In the genomic region with DNA sequence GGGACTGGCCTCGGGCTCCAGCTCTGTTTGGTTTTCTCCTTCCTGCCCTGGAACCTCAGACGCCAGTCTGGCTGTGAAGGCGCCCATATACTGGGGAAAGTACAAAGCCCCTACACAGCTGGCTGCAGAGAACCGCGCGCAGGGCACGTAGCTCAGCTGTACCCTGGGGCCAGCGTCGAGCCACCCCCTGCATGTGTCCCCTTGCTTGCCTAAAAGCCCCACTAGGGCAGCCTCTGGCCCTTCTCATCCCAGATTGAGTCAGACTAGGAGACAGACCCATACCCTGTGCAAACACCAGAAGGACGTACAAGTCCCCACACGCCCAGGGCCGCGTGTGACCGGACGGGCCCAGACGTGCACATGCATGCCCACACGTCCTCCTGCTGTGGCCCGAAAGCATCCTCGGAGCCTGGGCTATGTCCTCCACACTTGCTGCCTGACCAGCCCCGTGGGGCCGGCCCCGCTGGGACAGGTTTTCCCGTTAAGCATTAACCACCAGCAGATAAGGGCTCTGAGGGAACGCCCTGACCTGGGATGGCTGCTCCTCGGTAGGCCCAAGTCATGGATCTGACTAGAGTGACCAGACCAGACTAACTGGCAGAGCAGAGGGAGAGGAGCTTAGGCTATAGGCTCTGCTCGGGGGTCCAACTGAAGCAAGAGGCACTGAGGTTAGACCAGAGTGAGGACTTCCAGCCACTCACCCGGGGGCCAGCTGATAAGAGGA, we compare ENCODE assay signal across 1 cellular context.
TF ChIP-seq lines count a peak whose summit lies in the region.

No MANE protein-coding gene starts in this region.

TF ChIP-seq in HepG2, 621 proteins besides CTCF, POLR2A, EP300 and RAD21 (continued from another document and continues in another):
- TF ChIP-seq, protein P1, sequence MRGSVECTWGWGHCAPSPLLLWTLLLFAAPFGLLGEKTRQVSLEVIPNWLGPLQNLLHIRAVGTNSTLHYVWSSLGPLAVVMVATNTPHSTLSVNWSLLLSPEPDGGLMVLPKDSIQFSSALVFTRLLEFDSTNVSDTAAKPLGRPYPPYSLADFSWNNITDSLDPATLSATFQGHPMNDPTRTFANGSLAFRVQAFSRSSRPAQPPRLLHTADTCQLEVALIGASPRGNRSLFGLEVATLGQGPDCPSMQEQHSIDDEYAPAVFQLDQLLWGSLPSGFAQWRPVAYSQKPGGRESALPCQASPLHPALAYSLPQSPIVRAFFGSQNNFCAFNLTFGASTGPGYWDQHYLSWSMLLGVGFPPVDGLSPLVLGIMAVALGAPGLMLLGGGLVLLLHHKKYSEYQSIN (CRISPR knock-in tag; IDR thresholded peaks at IDR 0.05; ENCODE audit: borderline replicate concordance): no peak
- TF ChIP-seq, protein P2, sequence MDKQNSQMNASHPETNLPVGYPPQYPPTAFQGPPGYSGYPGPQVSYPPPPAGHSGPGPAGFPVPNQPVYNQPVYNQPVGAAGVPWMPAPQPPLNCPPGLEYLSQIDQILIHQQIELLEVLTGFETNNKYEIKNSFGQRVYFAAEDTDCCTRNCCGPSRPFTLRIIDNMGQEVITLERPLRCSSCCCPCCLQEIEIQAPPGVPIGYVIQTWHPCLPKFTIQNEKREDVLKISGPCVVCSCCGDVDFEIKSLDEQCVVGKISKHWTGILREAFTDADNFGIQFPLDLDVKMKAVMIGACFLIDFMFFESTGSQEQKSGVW (CRISPR knock-in tag; IDR thresholded peaks at IDR 0.05; ENCODE audit: borderline replicate concordance): no peak
- TF ChIP-seq, protein P3, sequence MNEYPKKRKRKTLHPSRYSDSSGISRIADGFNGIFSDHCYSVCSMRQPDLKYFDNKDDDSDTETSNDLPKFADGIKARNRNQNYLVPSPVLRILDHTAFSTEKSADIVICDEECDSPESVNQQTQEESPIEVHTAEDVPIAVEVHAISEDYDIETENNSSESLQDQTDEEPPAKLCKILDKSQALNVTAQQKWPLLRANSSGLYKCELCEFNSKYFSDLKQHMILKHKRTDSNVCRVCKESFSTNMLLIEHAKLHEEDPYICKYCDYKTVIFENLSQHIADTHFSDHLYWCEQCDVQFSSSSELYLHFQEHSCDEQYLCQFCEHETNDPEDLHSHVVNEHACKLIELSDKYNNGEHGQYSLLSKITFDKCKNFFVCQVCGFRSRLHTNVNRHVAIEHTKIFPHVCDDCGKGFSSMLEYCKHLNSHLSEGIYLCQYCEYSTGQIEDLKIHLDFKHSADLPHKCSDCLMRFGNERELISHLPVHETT (CRISPR knock-in tag; conservative IDR thresholded peaks at IDR 0.05): peak; percentile 60; the same call in 1 of the 2 replicates
- TF ChIP-seq FOXJ3 (CRISPR knock-in tag; IDR thresholded peaks at IDR 0.05; ENCODE audit: borderline replicate concordance) (peak; percentile 56), PAX8 (CRISPR knock-in tag; IDR thresholded peaks at IDR 0.05; ENCODE audit: borderline replicate concordance) (no peak), MZF1 (CRISPR knock-in tag; IDR thresholded peaks at IDR 0.05; ENCODE audit: borderline replicate concordance) (peak; percentile 66; the same call in 1 of the 2 replicates), ZNF747 (CRISPR knock-in tag; IDR thresholded peaks at IDR 0.05; ENCODE audit: borderline replicate concordance) (peak; percentile 88), ZNF12 (CRISPR knock-in tag; IDR thresholded peaks at IDR 0.05) (no peak), SAFB2 (CRISPR knock-in tag; IDR thresholded peaks at IDR 0.05; ENCODE audit: borderline replicate concordance, low read depth) (no peak; the same call in 1 of the 2 replicates), NAIF1 (CRISPR knock-in tag; IDR thresholded peaks at IDR 0.05; ENCODE audit: borderline replicate concordance) (no peak; the same call in 1 of the 2 replicates), RFXAP (CRISPR knock-in tag; IDR thresholded peaks at IDR 0.05; ENCODE audit: borderline replicate concordance) (no peak; the same call in 1 of the 2 replicates), ZNF775 (CRISPR knock-in tag; IDR thresholded peaks at IDR 0.05; ENCODE audit: borderline replicate concordance) (no peak), ZMYM4 (CRISPR knock-in tag; IDR thresholded peaks at IDR 0.05) (peak; percentile 60), ZBTB21 (CRISPR knock-in tag; IDR thresholded peaks at IDR 0.05) (no peak), PHF8 (CRISPR knock-in tag; IDR thresholded peaks at IDR 0.05) (peak; percentile 67; the same call in 1 of the 2 replicates), PCBP2 (optimal IDR thresholded peaks at IDR 0.05; ENCODE audit: low read depth, low read length, poor library complexity, severe bottlenecking) (no peak), ZNF160 (CRISPR knock-in tag; IDR thresholded peaks at IDR 0.05) (peak; percentile 84), ZNF776 (CRISPR knock-in tag; IDR thresholded peaks at IDR 0.05) (no peak; the same call in 1 of the 2 replicates), CREB1 (IDR thresholded peaks at IDR 0.05) (no peak), CREB1 (CRISPR knock-in tag; IDR thresholded peaks at IDR 0.05) (no peak; the same call in 1 of the 2 replicates), NR3C1 (CRISPR knock-in tag; IDR thresholded peaks at IDR 0.05) (no peak), KAT7 (CRISPR knock-in tag; IDR thresholded peaks at IDR 0.05; ENCODE audit: borderline replicate concordance) (0 out of 2 replicates have a peak, but pooled peaks have one; percentile 73), HNRNPLL (IDR thresholded peaks at IDR 0.05; ENCODE audit: low read depth, low read length, poor library complexity, severe bottlenecking) (no peak), KMT2B (CRISPR knock-in tag; IDR thresholded peaks at IDR 0.05) (0 out of 2 replicates have a peak, but pooled peaks have one; percentile 36), ZNF343 (CRISPR knock-in tag; IDR thresholded peaks at IDR 0.05) (no peak), HNRNPK (IDR thresholded peaks at IDR 0.05; ENCODE audit: low read depth, low read length, poor library complexity, severe bottlenecking) (no peak)
- TF ChIP-seq, protein P4, sequence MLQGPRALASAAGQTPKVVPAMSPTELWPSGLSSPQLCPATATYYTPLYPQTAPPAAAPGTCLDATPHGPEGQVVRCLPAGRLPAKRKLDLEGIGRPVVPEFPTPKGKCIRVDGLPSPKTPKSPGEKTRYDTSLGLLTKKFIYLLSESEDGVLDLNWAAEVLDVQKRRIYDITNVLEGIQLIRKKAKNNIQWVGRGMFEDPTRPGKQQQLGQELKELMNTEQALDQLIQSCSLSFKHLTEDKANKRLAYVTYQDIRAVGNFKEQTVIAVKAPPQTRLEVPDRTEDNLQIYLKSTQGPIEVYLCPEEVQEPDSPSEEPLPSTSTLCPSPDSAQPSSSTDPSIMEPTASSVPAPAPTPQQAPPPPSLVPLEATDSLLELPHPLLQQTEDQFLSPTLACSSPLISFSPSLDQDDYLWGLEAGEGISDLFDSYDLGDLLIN (CRISPR knock-in tag; IDR thresholded peaks at IDR 0.05; ENCODE audit: borderline replicate concordance): no peak; the same call in 1 of the 2 replicates
- TF ChIP-seq, protein P5, sequence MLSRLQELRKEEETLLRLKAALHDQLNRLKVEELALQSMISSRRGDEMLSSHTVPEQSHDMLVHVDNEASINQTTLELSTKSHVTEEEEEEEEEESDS (CRISPR knock-in tag; IDR thresholded peaks at IDR 0.05; ENCODE audit: borderline replicate concordance): no peak
- TF ChIP-seq, protein P6, sequence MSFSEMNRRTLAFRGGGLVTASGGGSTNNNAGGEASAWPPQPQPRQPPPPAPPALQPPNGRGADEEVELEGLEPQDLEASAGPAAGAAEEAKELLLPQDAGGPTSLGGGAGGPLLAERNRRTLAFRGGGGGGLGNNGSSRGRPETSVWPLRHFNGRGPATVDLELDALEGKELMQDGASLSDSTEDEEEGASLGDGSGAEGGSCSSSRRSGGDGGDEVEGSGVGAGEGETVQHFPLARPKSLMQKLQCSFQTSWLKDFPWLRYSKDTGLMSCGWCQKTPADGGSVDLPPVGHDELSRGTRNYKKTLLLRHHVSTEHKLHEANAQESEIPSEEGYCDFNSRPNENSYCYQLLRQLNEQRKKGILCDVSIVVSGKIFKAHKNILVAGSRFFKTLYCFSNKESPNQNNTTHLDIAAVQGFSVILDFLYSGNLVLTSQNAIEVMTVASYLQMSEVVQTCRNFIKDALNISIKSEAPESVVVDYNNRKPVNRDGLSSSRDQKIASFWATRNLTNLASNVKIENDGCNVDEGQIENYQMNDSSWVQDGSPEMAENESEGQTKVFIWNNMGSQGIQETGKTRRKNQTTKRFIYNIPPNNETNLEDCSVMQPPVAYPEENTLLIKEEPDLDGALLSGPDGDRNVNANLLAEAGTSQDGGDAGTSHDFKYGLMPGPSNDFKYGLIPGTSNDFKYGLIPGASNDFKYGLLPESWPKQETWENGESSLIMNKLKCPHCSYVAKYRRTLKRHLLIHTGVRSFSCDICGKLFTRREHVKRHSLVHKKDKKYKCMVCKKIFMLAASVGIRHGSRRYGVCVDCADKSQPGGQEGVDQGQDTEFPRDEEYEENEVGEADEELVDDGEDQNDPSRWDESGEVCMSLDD (CRISPR knock-in tag; IDR thresholded peaks at IDR 0.05; ENCODE audit: borderline replicate concordance): no peak
- TF ChIP-seq, protein P7, sequence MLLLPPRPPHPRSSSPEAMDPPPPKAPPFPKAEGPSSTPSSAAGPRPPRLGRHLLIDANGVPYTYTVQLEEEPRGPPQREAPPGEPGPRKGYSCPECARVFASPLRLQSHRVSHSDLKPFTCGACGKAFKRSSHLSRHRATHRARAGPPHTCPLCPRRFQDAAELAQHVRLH (CRISPR knock-in tag; IDR thresholded peaks at IDR 0.05; ENCODE audit: borderline replicate concordance, low read depth): peak; percentile 65; the same call in 1 of the 2 replicates
- TF ChIP-seq, protein P8, sequence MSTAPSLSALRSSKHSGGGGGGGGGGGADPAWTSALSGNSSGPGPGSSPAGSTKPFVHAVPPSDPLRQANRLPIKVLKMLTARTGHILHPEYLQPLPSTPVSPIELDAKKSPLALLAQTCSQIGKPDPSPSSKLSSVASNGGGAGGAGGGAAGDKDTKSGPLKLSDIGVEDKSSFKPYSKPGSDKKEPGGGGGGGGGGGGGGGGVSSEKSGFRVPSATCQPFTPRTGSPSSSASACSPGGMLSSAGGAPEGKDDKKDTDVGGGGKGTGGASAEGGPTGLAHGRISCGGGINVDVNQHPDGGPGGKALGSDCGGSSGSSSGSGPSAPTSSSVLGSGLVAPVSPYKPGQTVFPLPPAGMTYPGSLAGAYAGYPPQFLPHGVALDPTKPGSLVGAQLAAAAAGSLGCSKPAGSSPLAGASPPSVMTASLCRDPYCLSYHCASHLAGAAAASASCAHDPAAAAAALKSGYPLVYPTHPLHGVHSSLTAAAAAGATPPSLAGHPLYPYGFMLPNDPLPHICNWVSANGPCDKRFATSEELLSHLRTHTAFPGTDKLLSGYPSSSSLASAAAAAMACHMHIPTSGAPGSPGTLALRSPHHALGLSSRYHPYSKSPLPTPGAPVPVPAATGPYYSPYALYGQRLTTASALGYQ (CRISPR knock-in tag; IDR thresholded peaks at IDR 0.05): 0 out of 2 replicates have a peak, but pooled peaks have one; percentile 47
- TF ChIP-seq, protein P9, sequence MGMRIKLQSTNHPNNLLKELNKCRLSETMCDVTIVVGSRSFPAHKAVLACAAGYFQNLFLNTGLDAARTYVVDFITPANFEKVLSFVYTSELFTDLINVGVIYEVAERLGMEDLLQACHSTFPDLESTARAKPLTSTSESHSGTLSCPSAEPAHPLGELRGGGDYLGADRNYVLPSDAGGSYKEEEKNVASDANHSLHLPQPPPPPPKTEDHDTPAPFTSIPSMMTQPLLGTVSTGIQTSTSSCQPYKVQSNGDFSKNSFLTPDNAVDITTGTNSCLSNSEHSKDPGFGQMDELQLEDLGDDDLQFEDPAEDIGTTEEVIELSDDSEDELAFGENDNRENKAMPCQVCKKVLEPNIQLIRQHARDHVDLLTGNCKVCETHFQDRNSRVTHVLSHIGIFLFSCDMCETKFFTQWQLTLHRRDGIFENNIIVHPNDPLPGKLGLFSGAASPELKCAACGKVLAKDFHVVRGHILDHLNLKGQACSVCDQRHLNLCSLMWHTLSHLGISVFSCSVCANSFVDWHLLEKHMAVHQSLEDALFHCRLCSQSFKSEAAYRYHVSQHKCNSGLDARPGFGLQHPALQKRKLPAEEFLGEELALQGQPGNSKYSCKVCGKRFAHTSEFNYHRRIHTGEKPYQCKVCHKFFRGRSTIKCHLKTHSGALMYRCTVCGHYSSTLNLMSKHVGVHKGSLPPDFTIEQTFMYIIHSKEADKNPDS (CRISPR knock-in tag; IDR thresholded peaks at IDR 0.05): no peak
- TF ChIP-seq, protein P10, sequence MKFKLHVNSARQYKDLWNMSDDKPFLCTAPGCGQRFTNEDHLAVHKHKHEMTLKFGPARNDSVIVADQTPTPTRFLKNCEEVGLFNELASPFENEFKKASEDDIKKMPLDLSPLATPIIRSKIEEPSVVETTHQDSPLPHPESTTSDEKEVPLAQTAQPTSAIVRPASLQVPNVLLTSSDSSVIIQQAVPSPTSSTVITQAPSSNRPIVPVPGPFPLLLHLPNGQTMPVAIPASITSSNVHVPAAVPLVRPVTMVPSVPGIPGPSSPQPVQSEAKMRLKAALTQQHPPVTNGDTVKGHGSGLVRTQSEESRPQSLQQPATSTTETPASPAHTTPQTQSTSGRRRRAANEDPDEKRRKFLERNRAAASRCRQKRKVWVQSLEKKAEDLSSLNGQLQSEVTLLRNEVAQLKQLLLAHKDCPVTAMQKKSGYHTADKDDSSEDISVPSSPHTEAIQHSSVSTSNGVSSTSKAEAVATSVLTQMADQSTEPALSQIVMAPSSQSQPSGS (CRISPR knock-in tag; IDR thresholded peaks at IDR 0.05): no peak
- TF ChIP-seq, protein P11, sequence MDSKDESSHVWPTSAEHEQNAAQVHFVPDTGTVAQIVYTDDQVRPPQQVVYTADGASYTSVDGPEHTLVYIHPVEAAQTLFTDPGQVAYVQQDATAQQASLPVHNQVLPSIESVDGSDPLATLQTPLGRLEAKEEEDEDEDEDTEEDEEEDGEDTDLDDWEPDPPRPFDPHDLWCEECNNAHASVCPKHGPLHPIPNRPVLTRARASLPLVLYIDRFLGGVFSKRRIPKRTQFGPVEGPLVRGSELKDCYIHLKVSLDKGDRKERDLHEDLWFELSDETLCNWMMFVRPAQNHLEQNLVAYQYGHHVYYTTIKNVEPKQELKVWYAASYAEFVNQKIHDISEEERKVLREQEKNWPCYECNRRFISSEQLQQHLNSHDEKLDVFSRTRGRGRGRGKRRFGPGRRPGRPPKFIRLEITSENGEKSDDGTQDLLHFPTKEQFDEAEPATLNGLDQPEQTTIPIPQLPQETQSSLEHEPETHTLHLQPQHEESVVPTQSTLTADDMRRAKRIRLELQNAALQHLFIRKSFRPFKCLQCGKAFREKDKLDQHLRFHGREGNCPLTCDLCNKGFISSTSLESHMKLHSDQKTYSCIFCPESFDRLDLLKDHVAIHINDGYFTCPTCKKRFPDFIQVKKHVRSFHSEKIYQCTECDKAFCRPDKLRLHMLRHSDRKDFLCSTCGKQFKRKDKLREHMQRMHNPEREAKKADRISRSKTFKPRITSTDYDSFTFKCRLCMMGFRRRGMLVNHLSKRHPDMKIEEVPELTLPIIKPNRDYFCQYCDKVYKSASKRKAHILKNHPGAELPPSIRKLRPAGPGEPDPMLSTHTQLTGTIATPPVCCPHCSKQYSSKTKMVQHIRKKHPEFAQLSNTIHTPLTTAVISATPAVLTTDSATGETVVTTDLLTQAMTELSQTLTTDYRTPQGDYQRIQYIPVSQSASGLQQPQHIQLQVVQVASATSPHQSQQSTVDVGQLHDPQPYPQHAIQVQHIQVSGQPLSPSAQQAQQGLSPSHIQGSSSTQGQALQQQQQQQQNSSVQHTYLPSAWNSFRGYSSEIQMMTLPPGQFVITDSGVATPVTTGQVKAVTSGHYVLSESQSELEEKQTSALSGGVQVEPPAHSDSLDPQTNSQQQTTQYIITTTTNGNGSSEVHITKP (CRISPR knock-in tag; IDR thresholded peaks at IDR 0.05; ENCODE audit: low read depth): no peak
